In the genomic region with DNA sequence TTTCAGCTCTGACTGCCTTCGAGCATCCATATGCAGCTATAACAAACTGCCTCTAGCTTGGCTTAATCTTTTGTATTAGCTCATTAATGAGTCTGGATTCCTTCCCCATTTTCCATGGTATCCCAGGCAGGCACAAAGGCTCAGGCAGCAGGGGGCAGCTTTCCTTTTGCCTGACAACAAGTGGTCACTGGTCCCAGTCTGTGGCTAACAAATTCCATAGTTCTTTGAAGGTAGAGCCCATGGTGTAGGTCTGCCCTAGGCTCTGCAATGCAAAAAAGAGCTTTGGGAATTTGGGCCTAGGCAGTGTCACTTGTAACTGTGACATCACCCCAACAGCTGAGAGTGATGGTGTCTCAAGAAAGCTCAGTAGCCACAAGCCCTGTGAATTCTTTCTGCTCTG, we compare ENCODE assay signal across 14 cellular contexts.
"Had no signal": no experiment of that assay in that cellular context is flagged by ENCODE, and none has a peak within 500 bp of the region (broad histone marks: within the 10 kb centered on the region; RNA-seq: fewer than 3 reads in every experiment).

No MANE protein-coding gene starts in this region.

- H3K36me3 Mint-ChIP-seq: stimulated activated effector memory CD8-positive, alpha-beta T cell treated with anti-CD3 and anti-CD28 coated beads, Interleukin-12 subunit alpha, Interleukin-12 subunit beta, amount 100 ng/mL, for 72 hours had no signal

- H3K4me3 Mint-ChIP-seq: activated CD4-positive, alpha-beta T cell treated with anti-CD3 and anti-CD28 coated beads, Interleukin-2, amount 10 ng/mL, durations not matched to agents 7 days and 5 days; nephron progenitor cell; stimulated activated effector memory CD8-positive, alpha-beta T cell treated with anti-CD3 and anti-CD28 coated beads, Interleukin-12 subunit alpha, Interleukin-12 subunit beta, amount 100 ng/mL, for 72 hours had no signal

- H3K27ac Mint-ChIP-seq: activated CD4-positive, alpha-beta T cell treated with anti-CD3 and anti-CD28 coated beads, Interleukin-2, amount 10 ng/mL, durations not matched to agents 7 days and 5 days; stimulated activated effector memory CD8-positive, alpha-beta T cell treated with anti-CD3 and anti-CD28 coated beads, Interleukin-12 subunit alpha, Interleukin-12 subunit beta, amount 100 ng/mL, for 72 hours had no signal

- H3K27me3 Mint-ChIP-seq: activated CD4-positive, alpha-beta T cell treated with anti-CD3 and anti-CD28 coated beads, Interleukin-2, amount 10 ng/mL, durations not matched to agents 7 days and 5 days had no signal

- H3K9me3 ChIP-seq: gastroesophageal sphincter, thoracic aorta, upper lobe of right lung had no signal

- H3K9me3 Mint-ChIP-seq: activated CD4-positive, alpha-beta T cell treated with anti-CD3 and anti-CD28 coated beads, Interleukin-2, amount 10 ng/mL, durations not matched to agents 7 days and 5 days; nephron progenitor cell; stimulated activated effector memory CD8-positive, alpha-beta T cell treated with anti-CD3 and anti-CD28 coated beads, Interleukin-12 subunit alpha, Interleukin-12 subunit beta, amount 100 ng/mL, for 72 hours had no signal

- H3K27me3 ChIP-seq: gastroesophageal sphincter, upper lobe of right lung had no signal

- H3K4me3 ChIP-seq: gastroesophageal sphincter, thoracic aorta, upper lobe of right lung had no signal

- H3K27ac ChIP-seq: gastroesophageal sphincter, thoracic aorta, upper lobe of right lung had no signal

- H3K4me1 ChIP-seq: upper lobe of right lung had no signal

- H3K36me3 ChIP-seq: gastroesophageal sphincter, thoracic aorta, upper lobe of right lung had no signal

- ATAC-seq: gastroesophageal sphincter; stimulated activated effector memory CD8-positive, alpha-beta T cell treated with anti-CD3 and anti-CD28 coated beads, Interleukin-12 subunit alpha, Interleukin-12 subunit beta, amount 100 ng/mL, for 72 hours; upper lobe of right lung had no signal

- H3K4me1 Mint-ChIP-seq: activated CD4-positive, alpha-beta T cell treated with anti-CD3 and anti-CD28 coated beads, Interleukin-2, amount 10 ng/mL, durations not matched to agents 7 days and 5 days; stimulated activated effector memory CD8-positive, alpha-beta T cell treated with anti-CD3 and anti-CD28 coated beads, Interleukin-12 subunit alpha, Interleukin-12 subunit beta, amount 100 ng/mL, for 72 hours had no signal

- DNase-seq: activated CD4-positive, alpha-beta T cell treated with anti-CD3 and anti-CD28 coated beads, Interleukin-2, amount 10 ng/mL, durations not matched to agents 7 days and 5 days; activated CD4-positive, CD25-positive, alpha-beta regulatory T cell; activated CD8-positive, alpha-beta memory T cell treated with anti-CD3 and anti-CD28 coated beads, Interleukin-2, amount 50 U/mL, for 48 hours; activated naive CD4-positive, alpha-beta T cell; anterior cingulate cortex; dermis blood vessel endothelial cell; nephron progenitor cell; stimulated activated CD4-positive, alpha-beta T cell treated with anti-CD3 and anti-CD28 coated beads, Interleukin-12 subunit alpha, Interleukin-12 subunit beta, amount 100 ng/mL, for 4 hours; stimulated activated CD4-positive, alpha-beta T cell treated with anti-CD3 and anti-CD28 coated beads, Interleukin-2, amount 100 ng/mL, for 24 hours; T-helper 2 cell; upper lobe of right lung had no signal
